ENCODE assay signal across 27 cellular contexts in the genomic region with DNA sequence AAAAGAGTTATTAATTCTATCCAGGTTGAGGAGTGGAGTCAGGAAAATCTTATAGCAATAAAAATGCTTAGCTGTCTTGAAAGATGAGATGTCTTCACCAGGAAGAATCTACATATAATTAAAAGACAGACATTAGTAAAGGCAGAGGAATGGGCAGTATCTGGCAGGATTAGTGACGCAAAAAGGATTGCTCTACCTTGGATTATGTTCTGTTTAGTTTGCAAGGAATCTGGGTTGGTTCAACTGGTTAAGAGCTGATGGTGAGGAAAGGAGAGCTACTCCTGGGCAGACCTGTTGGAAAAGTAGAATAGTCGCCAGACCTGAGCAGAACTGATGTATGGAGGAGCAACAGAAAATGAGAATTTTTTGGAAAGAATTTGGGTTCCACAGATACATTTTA.
"Had no signal": no experiment of that assay in that cellular context is flagged by ENCODE, and none has a peak within 500 bp of the region (broad histone marks: within the 10 kb centered on the region; RNA-seq: fewer than 3 reads in every experiment).

No MANE protein-coding gene starts in this region.

- H3K9me3 ChIP-seq: Peyer's patch, SJCRH30, SK-N-SH had no signal

- H3K4me1 ChIP-seq: Peyer's patch had no signal

- H3K9ac ChIP-seq: SK-N-SH had no signal

- FAIRE-seq: astrocyte had no signal

- H3K36me3 ChIP-seq: Peyer's patch, SJCRH30 had no signal

- H3K27ac ChIP-seq: Peyer's patch, RWPE1, SJCRH30 had no signal

- H3K4me2 ChIP-seq: SK-N-SH had no signal

- DNase-seq: activated CD4-positive, alpha-beta T cell treated with anti-CD3 and anti-CD28 coated beads for 4 hours; activated CD8-positive, alpha-beta memory T cell treated with anti-CD3 and anti-CD28 coated beads, Interleukin-2, amount 50 U/mL, for 48 hours; activated CD8-positive, alpha-beta T cell treated with anti-CD3 and anti-CD28 coated beads for 36 hours; activated effector memory CD4-positive, alpha-beta T cell treated with anti-CD3 and anti-CD28 coated beads, Interleukin-2, amount 50 U/mL, for 16 hours; activated naive CD4-positive, alpha-beta T cell treated with Interleukin-2 at 50 U/mL for 16 hours; activated naive CD8-positive, alpha-beta T cell treated with anti-CD3 and anti-CD28 coated beads, Interleukin-2, amount 50 U/mL, for 24 hours; activated T-cell treated with anti-CD3 and anti-CD28 coated beads, Interleukin-2, amount 50 U/mL, for 1 hour; amygdala; KG1; NCI-H1048; NCI-H146; NCI-H1930; NCI-H2107; NCI-H2171 treated with DMSO at 0.1 percent for 48 hours; NCI-H226; NCI-H526; NCI-H774; NK-92 treated with Interleukin-12 subunit alpha and Interleukin-12 subunit beta, amount 100 ng/mL, for 24 hours; Peyer's patch; Right ventricle myocardium superior; SJCRH30; SK-N-SH; T-helper 1 cell had no signal

- H3K4me3 ChIP-seq: Peyer's patch, SJCRH30 had no signal

- H3K27me3 ChIP-seq: Peyer's patch, SJCRH30 had no signal

- ATAC-seq: activated CD4-positive, CD25-positive, alpha-beta regulatory T cell treated with anti-CD3 and anti-CD28 coated beads, Interleukin-2, amount 50 U/mL, for 24 hours; activated CD8-positive, alpha-beta T cell treated with anti-CD3 and anti-CD28 coated beads for 36 hours; activated naive CD4-positive, alpha-beta T cell treated with anti-CD3 and anti-CD28 coated beads, Interleukin-2, amount 50 U/mL, for 72 hours; activated naive CD8-positive, alpha-beta T cell treated with anti-CD3 and anti-CD28 coated beads, Interleukin-2, amount 50 U/mL, for 24 hours had no signal
